ENCODE assay signal across 8 cellular contexts in genomic region chr14:65179918-65180724, GRCh38.
DNase-seq lines count a peak whose midpoint lies in the region; ATAC-seq and TF ChIP-seq lines count a peak whose summit lies in the region.

No MANE protein-coding gene starts in this region.

- peaks cover 2% of the 10 kb centered on the region for H3K36me3 Mint-ChIP-seq in neural progenitor cell

- no peaks in the 10 kb centered on the region for H3K9me2 ChIP-seq in DOHH2 (replicated peaks; ENCODE audit: control insufficient read depth, low read length)

- no peak overlapping the region for H3K9ac ChIP-seq in neural progenitor cell

- no peak overlapping the region for H3K4me3 Mint-ChIP-seq in neural progenitor cell

- H3K4me3 ChIP-seq in DOHH2 (ENCODE audit: low read length), result peak overlapping the region; percentile 47
- H3K4me3 ChIP-seq in right atrium auricular region, result no peak overlapping the region
- no peak overlapping the region for H3K4me3 ChIP-seq in neural progenitor cell

- ATAC-seq in GM19468 (IDR thresholded peaks at IDR 0.05; ENCODE audit: extremely low read depth, unreplicated experiment) (peak; percentile 80), HG03460 (IDR thresholded peaks at IDR 0.05; ENCODE audit: unreplicated experiment) (peak; percentile 93)
- peak; percentile 89 for ATAC-seq in stimulated activated naive CD8-positive, alpha-beta T cell treated with anti-CD3 and anti-CD28 coated beads, Interleukin-15, Interleukin-2, amounts not matched to agents 100 U/mL and 50 U/mL, for 24 hours

- H3K9me3 Mint-ChIP-seq in neural progenitor cell, result peaks cover 19% of the 10 kb centered on the region

- H3F3A ChIP-seq in DOHH2 (ENCODE audit: control insufficient read depth, insufficient read depth), result peaks cover 5% of the 10 kb centered on the region; the same call in 1 of the 2 replicates
- H3F3A ChIP-seq in neural progenitor cell (ENCODE audit: low read depth), result no peaks in the 10 kb centered on the region

- no peaks in the 10 kb centered on the region for H3K36me3 ChIP-seq in DOHH2 (ENCODE audit: control insufficient read depth, low read length)
- H3K36me3 ChIP-seq in right atrium auricular region, result no peaks in the 10 kb centered on the region
- no peaks in the 10 kb centered on the region for H3K36me3 ChIP-seq in neural progenitor cell

- H3K4me1 ChIP-seq in DOHH2 (ENCODE audit: control insufficient read depth, low read length), result peaks cover 23% of the 10 kb centered on the region
- H3K4me1 ChIP-seq in right atrium auricular region, result peaks cover 0 to 5% of the 10 kb centered on the region in 2 donors
- no peaks in the 10 kb centered on the region for H3K4me1 ChIP-seq in neural progenitor cell

- DNase-seq in activated CD4-positive, alpha-beta T cell treated with anti-CD3 and anti-CD28 coated beads, Interleukin-2, amount 50 U/mL, for 48 hours, result peak; percentile 59 to 73
- DNase-seq in right atrium auricular region (ENCODE audit: low spot score) (peak; percentile 84), neural progenitor cell (ENCODE audit: low spot score) (no peak)
- peak; percentile 68 for DNase-seq in stimulated activated naive CD8-positive, alpha-beta T cell treated with anti-CD3 and anti-CD28 coated beads, Interleukin-15, Interleukin-2, amounts not matched to agents 100 U/mL and 50 U/mL, for 24 hours
- DNase-seq in activated CD8-positive, alpha-beta memory T cell treated with anti-CD3 and anti-CD28 coated beads, Interleukin-2, amount 50 U/mL, for 4 hours, result no peak

- no peak overlapping the region for H2AFZ ChIP-seq in neural progenitor cell (replicated peaks)

- H3K79me2 ChIP-seq in DOHH2 (ENCODE audit: control insufficient read depth, low read length) (no peaks in the 10 kb centered on the region), neural progenitor cell (ENCODE audit: low read depth) (no peaks in the 10 kb centered on the region)

- peaks cover 6% of the 10 kb centered on the region for H3K4me1 Mint-ChIP-seq in neural progenitor cell

- H3K27me3 ChIP-seq in DOHH2 (ENCODE audit: control insufficient read depth, low read length), result no peaks in the 10 kb centered on the region
- no peaks in the 10 kb centered on the region for H3K27me3 ChIP-seq in right atrium auricular region
- H3K27me3 ChIP-seq in neural progenitor cell, result peaks cover 14% of the 10 kb centered on the region

- TF ChIP-seq CTCF in DOHH2 (IDR thresholded peaks at IDR 0.05; ENCODE audit: low read depth, low read length, poor library complexity, severe bottlenecking), result no peak
- no peak for TF ChIP-seq CTCF in right atrium auricular region (IDR thresholded peaks at IDR 0.05)
- TF ChIP-seq CTCF in neural progenitor cell (IDR thresholded peaks at IDR 0.05), result no peak

- H3K27ac Mint-ChIP-seq in neural progenitor cell, result no peak overlapping the region

- H3K9me3 ChIP-seq in DOHH2 (ENCODE audit: control insufficient read depth, insufficient read depth, low read length), result peaks cover 16% of the 10 kb centered on the region
- peaks cover 6 to 13% of the 10 kb centered on the region in 2 donors for H3K9me3 ChIP-seq in right atrium auricular region
- H3K9me3 ChIP-seq in neural progenitor cell (ENCODE audit: low read depth), result no peaks in the 10 kb centered on the region

- peak overlapping the region; percentile 55 for H3K4me2 ChIP-seq in DOHH2 (ENCODE audit: low read length)
- no peak overlapping the region for H3K4me2 ChIP-seq in neural progenitor cell

- H4K20me1 ChIP-seq in DOHH2 (ENCODE audit: control insufficient read depth, insufficient read depth, low read depth, low read length) (no peaks in the 10 kb centered on the region), neural progenitor cell (ENCODE audit: low read depth) (no peaks in the 10 kb centered on the region)

- H3K27ac ChIP-seq in DOHH2 (ENCODE audit: low read depth, low read length) (peak overlapping the region; percentile 54), right atrium auricular region (peak overlapping the region; percentile 16 to 17), neural progenitor cell (no peak overlapping the region)

- peaks cover 3% of the 10 kb centered on the region for H3K27me3 Mint-ChIP-seq in neural progenitor cell (ENCODE audit: insufficient read depth, low read depth)

Comparison
In these comparisons a context has a peak if more than half of its experiments do, and no peak if none do; other contexts are left out.
1. DNase-seq: peak in activated CD4-positive, alpha-beta T cell treated with anti-CD3 and anti-CD28 coated beads, Interleukin-2, amount 50 U/mL, for 48 hours (2 of 2), right atrium auricular region (single experiment) and stimulated activated naive CD8-positive, alpha-beta T cell treated with anti-CD3 and anti-CD28 coated beads, Interleukin-15, Interleukin-2, amounts not matched to agents 100 U/mL and 50 U/mL, for 24 hours (single experiment); none in neural progenitor cell (single experiment) and activated CD8-positive, alpha-beta memory T cell treated with anti-CD3 and anti-CD28 coated beads, Interleukin-2, amount 50 U/mL, for 4 hours (single experiment).
2. Peak in every context shown above with its lines, with median percentiles within 50 percentile points of each other: ATAC-seq.